In the genomic region with DNA sequence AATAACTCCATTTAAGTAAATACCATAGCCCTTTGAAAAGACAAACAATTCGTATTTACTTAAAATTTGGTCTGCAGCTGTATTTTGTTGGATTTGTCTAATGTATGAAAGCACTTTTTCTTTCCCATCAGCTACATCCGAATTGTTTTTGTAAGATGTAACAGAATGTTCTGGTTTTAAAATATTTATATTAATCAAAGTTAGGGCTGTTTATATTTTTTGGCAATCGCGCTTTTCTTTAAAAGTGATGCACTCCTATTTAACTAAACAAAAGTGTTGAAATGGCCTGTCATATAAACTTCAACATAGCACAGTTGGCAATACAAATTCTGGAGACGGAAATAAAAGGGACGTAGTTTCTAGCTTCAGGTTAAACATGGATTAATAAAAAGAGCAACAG, we compare ENCODE assay signal across 23 cellular contexts.
"Had no signal": no experiment of that assay in that cellular context is flagged by ENCODE, and none has a peak within 500 bp of the region (broad histone marks: within the 10 kb centered on the region; RNA-seq: fewer than 3 reads in every experiment).

No MANE protein-coding gene starts in this region.

- H3K27ac ChIP-seq: uterus had no signal

- H3K36me3 ChIP-seq: esophagus squamous epithelium, spleen, uterus had no signal

- H3K36me3 Mint-ChIP-seq: activated naive CD4-positive, alpha-beta T cell treated with anti-CD3 and anti-CD28 coated beads, Interleukin-2, amount 50 U/mL, for 24 hours; memory B cell; naive thymus-derived CD8-positive, alpha-beta T cell; WTC11 had no signal

- DNase-seq: activated CD4-positive, alpha-beta T cell treated with anti-CD3 and anti-CD28 coated beads for 1 hour; activated CD4-positive, alpha-beta T cell treated with anti-CD3 and anti-CD28 coated beads, Interleukin-2, amount 50 U/mL, for 1 hour; activated CD8-positive, alpha-beta T cell treated with anti-CD3 and anti-CD28 coated beads for 36 hours; activated gamma-delta T cell treated with Interleukin-2 at 50 U/mL for 16 hours; activated naive CD8-positive, alpha-beta T cell treated with anti-CD3 and anti-CD28 coated beads, Interleukin-2, amount 50 U/mL, for 24 hours; activated T-cell treated with anti-CD3 and anti-CD28 coated beads, Interleukin-2, amount 50 U/mL, for 4 hours; amygdala; endodermal cell; esophagus squamous epithelium; islet precursor cell; left ventricle myocardium superior; naive thymus-derived CD8-positive, alpha-beta T cell; posterior cingulate gyrus; right cardiac atrium; spleen; stimulated activated naive CD4-positive, alpha-beta T cell; T-helper 2 cell; trophoblast cell; uterus had no signal

- H3K27me3 ChIP-seq: spleen, uterus had no signal

- H3K4me1 Mint-ChIP-seq: activated naive CD4-positive, alpha-beta T cell treated with anti-CD3 and anti-CD28 coated beads, Interleukin-2, amount 50 U/mL, for 24 hours; activated T-helper 17 cell treated with anti-CD3 and anti-CD28 coated beads, Interleukin-2, amount 50 U/mL, for 72 hours; memory B cell; naive thymus-derived CD8-positive, alpha-beta T cell had no signal

- H3K9me3 ChIP-seq: esophagus squamous epithelium, spleen, uterus had no signal

- H3K9me3 Mint-ChIP-seq: activated CD8-positive, alpha-beta T cell treated with anti-CD3 and anti-CD28 coated beads for 36 hours; activated naive CD4-positive, alpha-beta T cell treated with anti-CD3 and anti-CD28 coated beads, Interleukin-2, amount 50 U/mL, for 24 hours; activated naive CD8-positive, alpha-beta T cell treated with anti-CD3 and anti-CD28 coated beads, Interleukin-2, amount 50 U/mL, for 24 hours; activated T-cell treated with anti-CD3 and anti-CD28 coated beads, Interleukin-2, amount 50 U/mL, for 4 hours; endodermal cell; memory B cell; WTC11 had no signal

- H3K4me3 Mint-ChIP-seq: activated CD8-positive, alpha-beta T cell treated with anti-CD3 and anti-CD28 coated beads for 36 hours; activated naive CD4-positive, alpha-beta T cell treated with anti-CD3 and anti-CD28 coated beads, Interleukin-2, amount 50 U/mL, for 24 hours; activated naive CD8-positive, alpha-beta T cell treated with anti-CD3 and anti-CD28 coated beads, Interleukin-2, amount 50 U/mL, for 24 hours; activated T-cell treated with anti-CD3 and anti-CD28 coated beads, Interleukin-2, amount 50 U/mL, for 4 hours; activated T-helper 17 cell treated with anti-CD3 and anti-CD28 coated beads, Interleukin-2, amount 50 U/mL, for 72 hours; endodermal cell; memory B cell; naive thymus-derived CD8-positive, alpha-beta T cell; WTC11 had no signal

- ATAC-seq: activated CD8-positive, alpha-beta T cell treated with anti-CD3 and anti-CD28 coated beads for 36 hours; activated naive CD8-positive, alpha-beta T cell treated with anti-CD3 and anti-CD28 coated beads, Interleukin-2, amount 50 U/mL, for 24 hours; activated T-cell treated with anti-CD3 and anti-CD28 coated beads, Interleukin-2, amount 50 U/mL, for 4 hours; activated T-helper 17 cell treated with anti-CD3 and anti-CD28 coated beads, Interleukin-2, amount 50 U/mL, for 72 hours; left ventricle myocardium superior; naive thymus-derived CD8-positive, alpha-beta T cell; right cardiac atrium; WTC11 had no signal

- H3K4me1 ChIP-seq: esophagus squamous epithelium, spleen, uterus had no signal

- H3K4me3 ChIP-seq: esophagus squamous epithelium, spleen, uterus had no signal

- H3K27me3 Mint-ChIP-seq: activated CD8-positive, alpha-beta T cell treated with anti-CD3 and anti-CD28 coated beads for 36 hours; activated naive CD4-positive, alpha-beta T cell treated with anti-CD3 and anti-CD28 coated beads, Interleukin-2, amount 50 U/mL, for 24 hours; activated naive CD8-positive, alpha-beta T cell treated with anti-CD3 and anti-CD28 coated beads, Interleukin-2, amount 50 U/mL, for 24 hours; activated T-helper 17 cell treated with anti-CD3 and anti-CD28 coated beads, Interleukin-2, amount 50 U/mL, for 72 hours had no signal

- H3K27ac Mint-ChIP-seq: activated CD8-positive, alpha-beta T cell treated with anti-CD3 and anti-CD28 coated beads for 36 hours; activated naive CD4-positive, alpha-beta T cell treated with anti-CD3 and anti-CD28 coated beads, Interleukin-2, amount 50 U/mL, for 24 hours; activated naive CD8-positive, alpha-beta T cell treated with anti-CD3 and anti-CD28 coated beads, Interleukin-2, amount 50 U/mL, for 24 hours; activated T-helper 17 cell treated with anti-CD3 and anti-CD28 coated beads, Interleukin-2, amount 50 U/mL, for 72 hours; endodermal cell; memory B cell; naive thymus-derived CD8-positive, alpha-beta T cell; WTC11 had no signal
